33 cellular contexts compared by ENCODE assay signal in the genomic region with DNA sequence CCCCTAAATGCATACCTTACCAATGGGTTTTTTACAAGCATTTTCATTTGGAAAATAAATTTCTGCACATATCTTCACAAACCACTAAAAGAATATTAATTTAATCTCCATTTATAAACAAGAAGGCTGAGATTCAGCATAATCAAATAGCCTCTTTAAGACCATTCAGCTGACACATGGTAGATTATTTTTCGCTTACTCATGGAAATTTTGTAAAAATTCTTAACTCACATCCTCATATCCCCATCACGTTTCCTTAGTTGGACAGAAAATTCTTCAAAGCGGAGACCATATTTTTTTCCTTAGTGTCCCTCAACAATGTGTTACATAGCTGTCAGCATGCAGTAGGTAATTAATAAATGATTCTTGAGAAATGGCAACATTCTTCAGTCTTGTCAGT.
"Had no signal": no experiment of that assay in that cellular context is flagged by ENCODE, and none has a peak within 500 bp of the region (broad histone marks: within the 10 kb centered on the region; RNA-seq: fewer than 3 reads in every experiment).

No MANE protein-coding gene starts in this region.

- H3K4me3 ChIP-seq: adrenal gland, cardiac muscle cell had no signal

- H3K9me3 ChIP-seq: adrenal gland had no signal

- H3K4me1 ChIP-seq: adrenal gland had no signal

- H3K36me3 ChIP-seq: adrenal gland, cardiac muscle cell had no signal

- ATAC-seq: activated CD8-positive, alpha-beta T cell treated with anti-CD3 and anti-CD28 coated beads for 36 hours; activated naive CD4-positive, alpha-beta T cell treated with anti-CD3 and anti-CD28 coated beads, Interleukin-2, amount 50 U/mL, for 72 hours; activated T-cell treated with anti-CD3 and anti-CD28 coated beads, Interleukin-2, amount 50 U/mL, for 4 hours; activated T-cell treated with anti-CD3 and anti-CD28 coated beads, Interleukin-2, amount 50 U/mL, for 72 hours; activated T-helper 17 cell treated with anti-CD3 and anti-CD28 coated beads, Interleukin-2, amount 50 U/mL, for 72 hours had no signal

- DNase-seq: activated B cell treated with CpG ODN at 0.5 μM for 24 hours; activated CD4-positive, alpha-beta memory T cell treated with anti-CD3 and anti-CD28 coated beads for 36 hours; activated CD4-positive, alpha-beta T cell treated with anti-CD3 and anti-CD28 coated beads for 4 hours; activated CD4-positive, alpha-beta T cell treated with anti-CD3 and anti-CD28 coated beads, Interleukin-2, amount 10 ng/mL, durations not matched to agents 24 days and 14 days; activated CD4-positive, alpha-beta T cell treated with anti-CD3 and anti-CD28 coated beads, Interleukin-2, amount 50 U/mL, for 1 hour; activated CD4-positive, alpha-beta T cell treated with anti-CD3 and anti-CD28 coated beads, Interleukin-2, amount 50 U/mL, for 4 hours; activated CD4-positive, CD25-positive, alpha-beta regulatory T cell treated with anti-CD3 and anti-CD28 coated beads, Interleukin-2, amount 50 U/mL, for 72 hours; activated CD8-positive, alpha-beta memory T cell treated with anti-CD3 and anti-CD28 coated beads, Interleukin-2, amount 50 U/mL, for 4 hours; activated CD8-positive, alpha-beta T cell treated with anti-CD3 and anti-CD28 coated beads for 36 hours; activated effector memory CD4-positive, alpha-beta T cell treated with anti-CD3 and anti-CD28 coated beads, Interleukin-2, amount 50 U/mL, for 16 hours; activated gamma-delta T cell treated with Interleukin-2 at 50 U/mL for 16 hours; activated naive CD4-positive, alpha-beta T cell; activated naive CD4-positive, alpha-beta T cell treated with anti-CD3 and anti-CD28 coated beads for 36 hours; activated naive CD4-positive, alpha-beta T cell treated with anti-CD3 and anti-CD28 coated beads, Interleukin-2, amount 50 U/mL, for 16 hours; activated naive CD8-positive, alpha-beta T cell treated with anti-CD3 and anti-CD28 coated beads for 36 hours; activated T-cell treated with anti-CD3 and anti-CD28 coated beads for 4 hours; activated T-cell treated with anti-CD3 and anti-CD28 coated beads, Interleukin-2, amount 50 U/mL, for 1 hour; activated T-cell treated with anti-CD3 and anti-CD28 coated beads, Interleukin-2, amount 50 U/mL, for 4 hours; activated T-cell treated with anti-CD3 and anti-CD28 coated beads, Interleukin-2, amount 50 U/mL, for 72 hours; adrenal gland; amniotic stem cell; aorta; caudate nucleus; cerebellar nuclear complex; T-helper 2 cell; T-helper 9 cell had no signal

- H3K27ac ChIP-seq: adrenal gland, cardiac muscle cell, VCaP had no signal

- H3K27me3 ChIP-seq: adrenal gland, cardiac muscle cell had no signal

- FAIRE-seq: astrocyte, bronchial epithelial cell, TTC549 had no signal
